In genomic region chr16:67856927-67857546, GRCh38 we compare ENCODE assay signal across 10 cellular contexts. TPM values are rescaled to one million over a fixed set of nuclear protein-coding genes. Genes with fewer than 3 reads are reported as not detected.
DNase-seq lines count a peak whose midpoint lies in the region; ATAC-seq and TF ChIP-seq lines count a peak whose summit lies in the region.
"Had no signal": no experiment of that assay in that cellular context is flagged by ENCODE, and none has a peak within 500 bp of the region (broad histone marks: within the 10 kb centered on the region; RNA-seq: fewer than 3 reads in every experiment).

No MANE protein-coding gene starts in this region.

- WGBS in H9 (ENCODE audit: extremely low coverage, insufficient read length, low lambda C conversion rate): no CpG with 5 or more reads among the region's 5 CpGs
- WGBS in hepatocyte (ENCODE audit: low lambda C conversion rate, missing lambda C conversion rate): 91% methylated on average over 5 of the region's 5 CpGs
- WGBS in ovary, 3 donors: 86 to 92% (median 91%) methylated on average over 5 of the region's 5 CpGs

- TF ChIP-seq POLR2A in ovary (IDR thresholded peaks at IDR 0.05): no peak

- H3K9me3 Mint-ChIP-seq in H9 (no peaks in the 10 kb centered on the region), WTC11 (no peaks in the 10 kb centered on the region)
- H3K9me3 Mint-ChIP-seq: activated naive CD4-positive, alpha-beta T cell treated with anti-CD3 and anti-CD28 coated beads, Interleukin-2, amount 50 U/mL, for 24 hours had no signal

- no peak overlapping the region for H4K8ac ChIP-seq in H9 (replicated peaks; ENCODE audit: insufficient read length, low read depth, low read length)

- peak overlapping the region; percentile 43 for H3K18ac ChIP-seq in H9 (ENCODE audit: insufficient read length, low read depth, low read length)

- H2BK120ac ChIP-seq in H9 (ENCODE audit: low read depth, low read length, poor library complexity, severe bottlenecking): no peak overlapping the region

- no peak overlapping the region for H3K27ac ChIP-seq in H9 (ENCODE audit: insufficient read length, low read depth, low read length)
- peak overlapping the region; percentile 84 for H3K27ac ChIP-seq in hepatocyte
- peak overlapping the region in 19 of 21 experiments; percentile 1 to 86 (median 76) for H3K27ac ChIP-seq in skin epidermis
- no peak overlapping the region for H3K27ac ChIP-seq in ovary
- no peak overlapping the region for H3K27ac ChIP-seq in OCI-LY7 (ENCODE audit: low read depth, low read length, poor library complexity, severe bottlenecking)

- H3K14ac ChIP-seq in H9 (ENCODE audit: insufficient read depth, low read length): peak overlapping the region; percentile 77; the same call in 1 of the 2 replicates

- H3K36me3 ChIP-seq in hepatocyte (replicated peaks; ENCODE audit: insufficient read depth, low read depth) (no peaks in the 10 kb centered on the region), ovary (no peaks in the 10 kb centered on the region), OCI-LY7 (ENCODE audit: insufficient read depth, low read length) (peaks cover 77% of the 10 kb centered on the region)

- TF ChIP-seq CTCF in H9 (conservative IDR thresholded peaks at IDR 0.05): no peak
- no peak for TF ChIP-seq CTCF in WTC11 (IDR thresholded peaks at IDR 0.05)
- TF ChIP-seq CTCF in hepatocyte (IDR thresholded peaks at IDR 0.05; ENCODE audit: poor library complexity): no peak
- no peak for TF ChIP-seq CTCF in ovary (IDR thresholded peaks at IDR 0.05)
- TF ChIP-seq CTCF in OCI-LY7 (conservative IDR thresholded peaks at IDR 0.05; ENCODE audit: low read length): no peak

- no peak for ATAC-seq in WTC11

- POLR2A ChIA-PET in WTC11 (lab: Charles Lee) (no interaction called here), OCI-LY7 (lab: Charles Lee) (no interaction called here)

- H3K27ac Mint-ChIP-seq in H9 (peak overlapping the region; percentile 85 to 95 (median 95); a peak in 6 of 7 replicates), WTC11 (peak overlapping the region; percentile 88)

- H2BK20ac ChIP-seq in H9 (ENCODE audit: low read depth, low read length, poor library complexity, severe bottlenecking): no peak overlapping the region

- H3K4me1 ChIP-seq in H9 (ENCODE audit: insufficient read depth, low read length) (peaks cover 6% of the 10 kb centered on the region; the same call in 1 of the 2 replicates), hepatocyte (ENCODE audit: insufficient read depth) (peaks cover 25% of the 10 kb centered on the region), ovary (ENCODE audit: insufficient read depth) (peaks cover 19% of the 10 kb centered on the region), OCI-LY7 (ENCODE audit: insufficient read depth, low read length, poor library complexity, severe bottlenecking) (no peaks in the 10 kb centered on the region)

- BruUV-seq in OCI-LY7 (replicated peaks; lab: Mats Ljungman, UMichigan): no TSS peak

- H3K4me3 Mint-ChIP-seq in H9 (no peak overlapping the region; a peak in 1 of 5 replicates), WTC11 (no peak overlapping the region)
- H3K4me3 Mint-ChIP-seq: activated naive CD4-positive, alpha-beta T cell treated with anti-CD3 and anti-CD28 coated beads, Interleukin-2, amount 50 U/mL, for 24 hours had no signal

- H4K91ac ChIP-seq in H9 (ENCODE audit: insufficient read length, low read depth, low read length): peak overlapping the region; percentile 30

- peaks cover 5% of the 10 kb centered on the region for H3K79me1 ChIP-seq in H9 (ENCODE audit: insufficient read depth, low read depth, low read length, poor library complexity, severe bottlenecking)

- no peak overlapping the region for H3K9ac ChIP-seq in H9 (ENCODE audit: extremely low read depth, insufficient read length, low read length)

- no peak overlapping the region for H2BK12ac ChIP-seq in H9 (ENCODE audit: insufficient read length, low read depth, low read length)

- peaks cover 49% of the 10 kb centered on the region; the same call in 1 of the 2 replicates for H3K79me2 ChIP-seq in H9 (ENCODE audit: insufficient read depth, low read length)
- H3K79me2 ChIP-seq in hepatocyte: peaks cover 95% of the 10 kb centered on the region
- H3K79me2 ChIP-seq in OCI-LY7 (ENCODE audit: insufficient read depth, low read depth, low read length): peaks cover 97% of the 10 kb centered on the region

- H3K23me2 ChIP-seq in H9 (ENCODE audit: insufficient read length, low read depth, low read length, poor library complexity, severe bottlenecking): no peaks in the 10 kb centered on the region

- no peak overlapping the region for H3K56ac ChIP-seq in H9 (ENCODE audit: insufficient read length, low read depth, low read length)

- H3K36me3 Mint-ChIP-seq in H9 (ENCODE audit: insufficient read depth in 1 of 3, low read depth in 3 of 3) (peaks cover 17 to 29% (median 23%) of the 10 kb centered on the region in 3 experiments), WTC11 (peaks cover 17% of the 10 kb centered on the region)

- no peak overlapping the region for H3K23ac ChIP-seq in H9 (ENCODE audit: insufficient read length, low read depth, low read length)

- no peak for TF ChIP-seq EP300 in ovary (IDR thresholded peaks at IDR 0.05)

- H2AFZ ChIP-seq in H9 (ENCODE audit: low read length): no peak overlapping the region
- H2AFZ ChIP-seq in hepatocyte: no peak overlapping the region
- no peak overlapping the region for H2AFZ ChIP-seq in OCI-LY7 (ENCODE audit: low read length)

- H3K4me2 ChIP-seq in H9 (ENCODE audit: insufficient read depth, insufficient read length, low read length): no peak overlapping the region
- H3K4me2 ChIP-seq in hepatocyte: peak overlapping the region; percentile 52
- no peak overlapping the region for H3K4me2 ChIP-seq in OCI-LY7 (ENCODE audit: low read length)

- peak overlapping the region; percentile 5; the same call in 1 of the 2 replicates for H3K4ac ChIP-seq in H9 (ENCODE audit: low read depth, low read length)

- no peak overlapping the region for H2BK5ac ChIP-seq in H9 (ENCODE audit: insufficient read length, low read length)

- H3T11ph ChIP-seq in H9 (ENCODE audit: low read length): no peak overlapping the region

- CTCF ChIA-PET in WTC11 (lab: Charles Lee): interaction anchor here (2.3 to 3.6 kb wide), 2 partner anchors 27 to 41 kb away, joined by 13 to 18 read pairs; partner anchors contain the start of gene NRN1L
- CTCF ChIA-PET in OCI-LY7 (lab: Charles Lee; ENCODE audit: unreplicated experiment): no interaction called here

- H3K27me3 Mint-ChIP-seq in H9 (ENCODE audit: low read depth) (no peaks in the 10 kb centered on the region), WTC11 (ENCODE audit: low read depth) (no peaks in the 10 kb centered on the region)
- H3K27me3 Mint-ChIP-seq: activated naive CD4-positive, alpha-beta T cell treated with anti-CD3 and anti-CD28 coated beads, Interleukin-2, amount 50 U/mL, for 24 hours had no signal

- DNase-seq in H9 (no peak), WTC11 (ENCODE audit: low spot score) (no peak), hepatocyte (ENCODE audit: low spot score) (no peak), ovary (no peak), OCI-LY7 (ENCODE audit: low spot score) (no peak)
- no peak for DNase-seq in stimulated activated CD4-positive, alpha-beta T cell treated with anti-CD3 and anti-CD28 coated beads, Interleukin-4, amount 100 ng/mL, for 4 hours
- DNase-seq: KBM-7 had no signal

- H3K9me3 ChIP-seq in H9 (ENCODE audit: control insufficient read depth, low read depth, low read length) (no peaks in the 10 kb centered on the region), hepatocyte (ENCODE audit: low read depth) (no peaks in the 10 kb centered on the region), ovary (no peaks in the 10 kb centered on the region), OCI-LY7 (ENCODE audit: low read length) (no peaks in the 10 kb centered on the region)

- H3K4me1 Mint-ChIP-seq in H9 (peaks cover 43 to 52% of the 10 kb centered on the region in 2 experiments), WTC11 (peaks cover 34% of the 10 kb centered on the region)

- no peak overlapping the region for H4K5ac ChIP-seq in H9 (ENCODE audit: insufficient read length, low read depth, low read length)

- no peaks in the 10 kb centered on the region for H4K20me1 ChIP-seq in H9 (ENCODE audit: control insufficient read depth, insufficient read depth, insufficient read length)
- peaks cover 86% of the 10 kb centered on the region for H4K20me1 ChIP-seq in hepatocyte (ENCODE audit: insufficient read depth, poor library complexity, severe bottlenecking)
- H4K20me1 ChIP-seq in OCI-LY7 (ENCODE audit: insufficient read depth, low read length): no peaks in the 10 kb centered on the region; the same call in 1 of the 2 replicates

- no peak overlapping the region for H2AK5ac ChIP-seq in H9 (ENCODE audit: insufficient read length, low read length)

- intact Hi-C loops in ovary (cut with DNase I): no loop called here
- intact Hi-C loops in OCI-LY7 (cut with micrococcal nuclease; ENCODE audit: unreplicated experiment): no loop called here

- no peaks in the 10 kb centered on the region for H3K9me2 ChIP-seq in hepatocyte (replicated peaks; ENCODE audit: insufficient read depth)
- H3K9me2 ChIP-seq in OCI-LY7 (ENCODE audit: insufficient read depth, low read length): no peaks in the 10 kb centered on the region

- H3K4me3 ChIP-seq in hepatocyte (no peak overlapping the region), skin epidermis (no peak overlapping the region), ovary (no peak overlapping the region), OCI-LY7 (ENCODE audit: low read depth, low read length, poor library complexity, severe bottlenecking) (no peak overlapping the region)

- H3K27me3 ChIP-seq in H9 (ENCODE audit: insufficient read depth, low read length) (no peaks in the 10 kb centered on the region), hepatocyte (no peaks in the 10 kb centered on the region), ovary (no peaks in the 10 kb centered on the region)

- H2BK15ac ChIP-seq in H9 (ENCODE audit: low read depth, low read length): no peak overlapping the region

RNA-seq across cellular contexts. Expression of gene CENPT, which starts 9.5 kb away (rescaled TPM):
- 60.9 and 65.9 TPM in 2 replicates for total RNA-seq in H9 (2021)
- total RNA-seq in WTC11 (2021): 52.1 to 58.3 TPM (median 57.3 TPM) in 3 replicates
- total RNA-seq in hepatocyte: 28.5 and 38.1 TPM in 2 replicates
- polyA plus RNA-seq in hepatocyte: 84.0 and 115 TPM in 2 replicates
- total RNA-seq in ovary: 10 to 100 TPM; 35.8 to 44.9 (median 42.0) TPM
- 10 to 100 TPM; 18.4 to 57.4 TPM for polyA plus RNA-seq in ovary
- 74.7 and 85.3 TPM in 2 replicates for total RNA-seq in OCI-LY7 (2014; rRNA removed; shearing (Covaris generic))
- 48.9 and 55.4 TPM in 2 replicates for total RNA-seq in OCI-LY7 (2022)

RNA-seq across cellular contexts. Expression of gene NUTF2, which starts 10.3 kb away (rescaled TPM):
- total RNA-seq in H9 (2021): 190 and 198 TPM in 2 replicates
- total RNA-seq in WTC11 (2021): 183 to 205 TPM (median 200 TPM) in 3 replicates
- 100 and 102 TPM in 2 replicates for total RNA-seq in hepatocyte
- polyA plus RNA-seq in hepatocyte: 197 and 216 TPM in 2 replicates
- total RNA-seq in ovary: 10 to 100 TPM; 35.9 to 98.1 (median 67.8) TPM
- 100 to 1,000 TPM in 1 of 2 donors, 10 to 100 TPM in 1; 67.6 to 105 TPM for polyA plus RNA-seq in ovary
- 168 and 187 TPM in 2 replicates for total RNA-seq in OCI-LY7 (2014; rRNA removed; shearing (Covaris generic))
- 143 and 144 TPM in 2 replicates for total RNA-seq in OCI-LY7 (2022)

RNA-seq across cellular contexts. Expression of gene THAP11, which starts 14.9 kb away (rescaled TPM):
- total RNA-seq in H9 (2021): 48.7 and 48.9 TPM in 2 replicates
- total RNA-seq in WTC11 (2021): 46.5 to 49.0 TPM (median 47.4 TPM) in 3 replicates
- 35.4 and 40.0 TPM in 2 replicates for total RNA-seq in hepatocyte
- polyA plus RNA-seq in hepatocyte: 36.7 and 36.9 TPM in 2 replicates
- 10 to 100 TPM; 31.0 to 59.7 (median 46.6) TPM for total RNA-seq in ovary
- polyA plus RNA-seq in ovary: 10 to 100 TPM; 17.3 to 30.6 TPM
- total RNA-seq in OCI-LY7 (2014; rRNA removed; shearing (Covaris generic)): 52.9 and 66.3 TPM in 2 replicates
- 38.8 and 39.5 TPM in 2 replicates for total RNA-seq in OCI-LY7 (2022)

RNA-seq across cellular contexts. Expression of gene EDC4, which starts 15.8 kb away (rescaled TPM):
- total RNA-seq in H9 (2021) (99.5 and 106 TPM in 2 replicates), WTC11 (2021) (72.6 to 83.7 TPM (median 74.1 TPM) in 3 replicates), hepatocyte (41.1 and 46.3 TPM in 2 replicates), ovary (10 to 100 TPM; 34.7 to 65.3 (median 54.0) TPM), OCI-LY7 (2022) (86.6 and 100 TPM in 2 replicates)
- polyA plus RNA-seq in hepatocyte (59.0 and 76.7 TPM in 2 replicates), ovary (10 to 100 TPM; 29.8 to 37.9 TPM)
- total RNA-seq in OCI-LY7 (2014; rRNA removed; shearing (Covaris generic)): 58.4 and 89.6 TPM in 2 replicates

RNA-seq across cellular contexts. Expression of gene NRN1L, which starts 27.6 kb away (rescaled TPM):
- total RNA-seq in H9 (2021) (2.0 and 2.7 TPM in 2 replicates), WTC11 (2021) (7.0 to 12.4 TPM (median 7.4 TPM) in 3 replicates), hepatocyte (0.73 TPM in 1 of 2 replicates, not detected in the other), ovary (1 to 10 TPM in 6 of 7 donors, under 1 TPM in 1; 0.95 to 3.9 (median 2.5) TPM), OCI-LY7 (2022) (0.80 and 1.2 TPM in 2 replicates)
- polyA plus RNA-seq in hepatocyte (1.6 TPM in 1 of 2 replicates, not detected in the other), ovary (1 to 10 TPM in 1 of 2 donors, not detected in 1; 4.7 TPM)
- total RNA-seq in OCI-LY7 (2014; rRNA removed; shearing (Covaris generic)): 0.66 and 1.7 TPM in 2 replicates
- total RNA-seq: mononuclear cell had no signal

Comparison
In these comparisons a context has a peak if more than half of its experiments do, and no peak if none do; other contexts are left out.
1. H3K27ac ChIP-seq: peak in hepatocyte (single experiment) and skin epidermis (19 of 21); none in H9 (single experiment), ovary (0 of 2) and OCI-LY7 (single experiment).